ENCODE assay signal across 31 cellular contexts in genomic region chr2:222514901-222515300, GRCh38.
"Had no signal": no experiment of that assay in that cellular context is flagged by ENCODE, and none has a peak within 500 bp of the region (broad histone marks: within the 10 kb centered on the region; RNA-seq: fewer than 3 reads in every experiment).

No MANE protein-coding gene starts in this region.

- ATAC-seq: naive thymus-derived CD8-positive, alpha-beta T cell; natural killer cell treated with Interleukin-12 subunit alpha and Interleukin-12 subunit beta and Interleukin-15 and Interleukin-18, amount 100 ng/mL, for 72 hours; pancreas; right cardiac atrium; right lobe of liver; stimulated activated memory B cell treated with anti-CD40 and anti-IgM and Interleukin-4, amounts not matched to agents 10 μg/mL and 1 μg/mL and 100 μg/mL, for 72 hours; stimulated activated naive CD8-positive, alpha-beta T cell treated with anti-CD3 and anti-CD28 coated beads, Interleukin-15, amount 100 ng/mL, for 72 hours; stimulated activated naive CD8-positive, alpha-beta T cell treated with anti-CD3 and anti-CD28 coated beads, Interleukin-15, Interleukin-2, amounts not matched to agents 100 U/mL and 50 U/mL, for 24 hours; upper lobe of right lung had no signal

- H3K4me3 Mint-ChIP-seq: naive B cell; naive thymus-derived CD8-positive, alpha-beta T cell; natural killer cell treated with Interleukin-12 subunit alpha and Interleukin-12 subunit beta and Interleukin-15 and Interleukin-18, amount 100 ng/mL, for 72 hours; nephron progenitor cell; neural crest cell; stimulated activated memory B cell treated with anti-CD40 and anti-IgM and Interleukin-4, amounts not matched to agents 10 μg/mL and 1 μg/mL and 100 μg/mL, for 72 hours; stimulated activated naive CD8-positive, alpha-beta T cell treated with anti-CD3 and anti-CD28 coated beads, Interleukin-15, amount 100 ng/mL, for 72 hours; type B pancreatic cell had no signal

- H3K4me3 ChIP-seq: pancreas, prostate gland, right lobe of liver, sigmoid colon, skin epidermis, smooth muscle cell, spleen, suprapubic skin, testis, tibial nerve, upper lobe of right lung, uterus had no signal

- H3K27me3 Mint-ChIP-seq: stimulated activated memory B cell treated with anti-CD40 and anti-IgM and Interleukin-4, amounts not matched to agents 10 μg/mL and 1 μg/mL and 100 μg/mL, for 72 hours had no signal

- H3K4me1 Mint-ChIP-seq: naive B cell; naive thymus-derived CD8-positive, alpha-beta T cell; neural crest cell; stimulated activated memory B cell treated with anti-CD40 and anti-IgM and Interleukin-4, amounts not matched to agents 10 μg/mL and 1 μg/mL and 100 μg/mL, for 72 hours; stimulated activated naive CD8-positive, alpha-beta T cell treated with anti-CD3 and anti-CD28 coated beads, Interleukin-15, amount 100 ng/mL, for 72 hours had no signal

- H3K36me3 ChIP-seq: neutrophil, pancreas, prostate gland, right lobe of liver, sigmoid colon, spleen, suprapubic skin, tibial nerve, upper lobe of right lung, uterus had no signal

- H3K36me3 Mint-ChIP-seq: naive B cell; naive thymus-derived CD8-positive, alpha-beta T cell; natural killer cell treated with Interleukin-12 subunit alpha and Interleukin-12 subunit beta and Interleukin-15 and Interleukin-18, amount 100 ng/mL, for 72 hours had no signal

- H3K9me3 ChIP-seq: neutrophil, pancreas, prostate gland, right lobe of liver, sigmoid colon, suprapubic skin, testis, upper lobe of right lung, uterus had no signal

- H3K27ac Mint-ChIP-seq: naive B cell; natural killer cell treated with Interleukin-12 subunit alpha and Interleukin-12 subunit beta and Interleukin-15 and Interleukin-18, amount 100 ng/mL, for 72 hours; nephron progenitor cell; stimulated activated memory B cell treated with anti-CD40 and anti-IgM and Interleukin-4, amounts not matched to agents 10 μg/mL and 1 μg/mL and 100 μg/mL, for 72 hours; stimulated activated naive CD8-positive, alpha-beta T cell treated with anti-CD3 and anti-CD28 coated beads, Interleukin-15, amount 100 ng/mL, for 72 hours; type B pancreatic cell had no signal

- H3K4me1 ChIP-seq: pancreas, prostate gland, right lobe of liver, spleen, testis, uterus had no signal

- H3K27me3 ChIP-seq: neutrophil, pancreas, right lobe of liver, sigmoid colon, spleen, suprapubic skin, testis, upper lobe of right lung, uterus had no signal

- H3K27ac ChIP-seq: neutrophil, pancreas, prostate gland, right lobe of liver, sigmoid colon, skin epidermis, spleen, suprapubic skin, testis, tibial nerve, upper lobe of right lung, uterus had no signal

- H3K4me2 ChIP-seq: smooth muscle cell had no signal

- DNase-seq: naive B cell; naive thymus-derived CD8-positive, alpha-beta T cell; nephron progenitor cell; nucleus accumbens; pancreas; right cardiac atrium; right lobe of liver; sigmoid colon; spleen; stimulated activated CD4-positive, alpha-beta T cell treated with anti-CD3 and anti-CD28 coated beads, Interleukin-12 subunit alpha, Interleukin-12 subunit beta, amount 100 ng/mL, for 4 hours; stimulated activated CD4-positive, alpha-beta T cell treated with anti-CD3 and anti-CD28 coated beads, Interleukin-1b, Interleukin-23, amount 100 ng/mL, for 48 hours; stimulated activated CD4-positive, alpha-beta T cell treated with anti-CD3 and anti-CD28 coated beads, Interleukin-4, amount 100 ng/mL, for 1 hour; stimulated activated CD4-positive, alpha-beta T cell treated with anti-CD3 and anti-CD28 coated beads, Interleukin-4, amount 100 ng/mL, for 4 hours; stimulated activated CD8-positive, alpha-beta memory T cell treated with anti-CD3 and anti-CD28 coated beads, Interleukin-4, amount 100 ng/mL, for 48 hours; stimulated activated naive CD4-positive, alpha-beta T cell; stimulated activated naive CD8-positive, alpha-beta T cell treated with anti-CD3 and anti-CD28 coated beads, Interleukin-15, amount 100 ng/mL, for 72 hours; stimulated activated naive CD8-positive, alpha-beta T cell treated with anti-CD3 and anti-CD28 coated beads, Interleukin-15, Interleukin-2, amounts not matched to agents 100 U/mL and 50 U/mL, for 24 hours; substantia nigra; testis; upper lobe of right lung; uterus had no signal
